1 cellular context compared by ENCODE assay signal in genomic region chr17:7238418-7239090, GRCh38.
TF ChIP-seq lines count a peak whose summit lies in the region.

No MANE protein-coding gene starts in this region.

TF ChIP-seq in endothelial cell of umbilical vein, 7 proteins besides CTCF, POLR2A, EP300 and RAD21 (continued from another document):
- no peak for TF ChIP-seq MAX (IDR thresholded peaks at IDR 0.05; ENCODE audit: insufficient read depth, insufficient read length)
- no peak for TF ChIP-seq JUN (IDR thresholded peaks at IDR 0.05; ENCODE audit: borderline replicate concordance, insufficient read depth, insufficient read length, low read depth)
- TF ChIP-seq POLR2AphosphoS5 (IDR thresholded peaks at IDR 0.05; ENCODE audit: insufficient read depth, low read depth, low read length): no peak
- no peak for TF ChIP-seq GATA2 (IDR thresholded peaks at IDR 0.05; ENCODE audit: insufficient read depth, insufficient read length, low read depth, low read length)
